ENCODE assay signal across 17 cellular contexts in genomic region chr5:8865686-8866374, GRCh38.
"Had no signal": no experiment of that assay in that cellular context is flagged by ENCODE, and none has a peak within 500 bp of the region (broad histone marks: within the 10 kb centered on the region; RNA-seq: fewer than 3 reads in every experiment).

No MANE protein-coding gene starts in this region.

- ATAC-seq: body of pancreas; foreskin keratinocyte; lower lobe of right lung; natural killer cell treated with Interleukin-12 subunit alpha and Interleukin-12 subunit beta and Interleukin-15 and Interleukin-18, amount 100 ng/mL, for 72 hours; stimulated activated naive CD8-positive, alpha-beta T cell treated with anti-CD3 and anti-CD28 coated beads, Interleukin-15, Interleukin-2, amounts not matched to agents 100 U/mL and 50 U/mL, for 24 hours had no signal

- DNase-seq: activated CD4-positive, alpha-beta T cell treated with anti-CD3 and anti-CD28 coated beads for 1 hour; body of pancreas; central memory CD4-positive, alpha-beta T cell; colonic mucosa; foreskin keratinocyte; glutamatergic neuron; hippocampal formation; islet precursor cell; lower lobe of right lung; stimulated activated CD4-positive, alpha-beta T cell treated with anti-CD3 and anti-CD28 coated beads, Interleukin-2, amount 100 ng/mL, for 24 hours; stimulated activated naive CD8-positive, alpha-beta T cell treated with anti-CD3 and anti-CD28 coated beads, Interleukin-15, Interleukin-2, amounts not matched to agents 100 U/mL and 50 U/mL, for 24 hours; SW 1271; T-helper 2 cell; testis; upper lobe of left lung; WERI-Rb-1 had no signal
